ENCODE assay signal across 9 cellular contexts in the genomic region with DNA sequence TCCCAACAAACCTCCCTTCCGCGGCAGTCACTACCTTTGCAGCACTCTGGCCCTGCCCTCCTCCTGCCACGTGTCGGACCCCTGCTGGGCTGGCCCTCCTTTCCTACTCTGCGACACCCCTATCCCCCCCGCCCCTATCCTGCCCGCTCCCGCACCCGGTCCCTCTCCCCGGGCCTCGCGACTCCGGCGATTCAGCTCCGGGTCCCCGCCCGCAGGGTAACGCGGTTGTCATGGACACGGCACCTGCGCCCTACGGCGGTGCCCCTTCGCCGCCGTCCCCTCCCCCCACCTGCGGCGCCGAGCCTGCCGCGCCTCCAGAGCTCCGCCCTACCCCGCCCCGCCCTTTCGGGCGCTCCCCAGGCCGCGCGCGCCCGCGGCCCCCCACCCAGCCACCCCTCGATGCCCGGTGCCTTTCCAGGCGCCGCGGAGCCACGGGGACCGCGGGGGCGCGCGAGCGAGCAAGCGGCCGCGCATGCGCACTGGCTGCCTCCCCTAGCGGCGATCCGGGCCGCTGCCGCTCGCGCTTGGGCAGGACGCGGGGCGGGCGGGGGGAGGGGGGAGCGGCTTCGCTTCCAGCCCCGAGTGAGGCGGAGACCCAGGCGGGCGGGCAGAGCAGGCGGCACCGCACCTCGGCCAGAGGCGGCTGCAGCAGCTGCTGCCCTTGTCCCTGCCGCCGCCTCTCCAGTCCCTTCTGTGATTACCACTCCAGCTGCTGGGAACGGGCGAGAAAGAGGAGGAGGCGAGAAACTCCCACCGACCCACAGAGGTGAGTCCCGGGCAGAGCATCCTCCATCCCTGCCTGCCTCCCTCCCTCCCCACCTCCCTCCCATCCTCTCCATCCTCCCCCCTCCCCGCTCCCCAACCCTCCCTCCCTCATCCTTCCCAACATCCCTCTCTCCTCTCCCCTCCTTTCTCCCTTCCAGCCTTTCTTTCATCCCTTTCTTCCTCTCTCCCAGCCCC. TPM values are rescaled to one million over a fixed set of nuclear protein-coding genes. Genes with fewer than 3 reads are reported as not detected.
DNase-seq lines count a peak whose midpoint lies in the region; ATAC-seq, FAIRE-seq and TF ChIP-seq lines count a peak whose summit lies in the region.
"Had no signal": no experiment of that assay in that cellular context is flagged by ENCODE, and none has a peak within 500 bp of the region (broad histone marks: within the 10 kb centered on the region; RNA-seq: fewer than 3 reads in every experiment).

A gene (plus strand): TSS at position 610 of the 960 bp plus-strand sequence.

- no peaks in the 10 kb centered on the region for H3K4me1 ChIP-seq in A549

- peak within 1 kb of the TSS; percentile 92 for H3K4me3 Mint-ChIP-seq in nephron progenitor cell
- H3K4me3 Mint-ChIP-seq: activated naive CD4-positive, alpha-beta T cell treated with anti-CD3 and anti-CD28 coated beads, Interleukin-2, amount 50 U/mL, for 24 hours had no signal

- no peaks in the 10 kb centered on the region for H3K36me3 Mint-ChIP-seq in nephron progenitor cell (ENCODE audit: low read depth)

- DNase-seq in A549 (ENCODE audit: low read depth in 1 of 2, low spot score in 1 of 2) (peak; percentile 42 to 62), LoVo (ENCODE audit: low spot score) (peak; percentile 59), SW 1271 (lab: John Stamatoyannopoulos, UW) (peak; percentile 37 to 65), fibroblast of pulmonary artery (ENCODE audit: low read depth) (peak; percentile 2), nephron progenitor cell (peak; percentile 91), AML-193 (lab: John Stamatoyannopoulos, UW) (no peak)

- no peaks in the 10 kb centered on the region for H3K9me3 Mint-ChIP-seq in nephron progenitor cell

- CTCF ChIA-PET in A549 (lab: Yijun Ruan, JAX), result interaction anchor here (0.6 to 1.0 kb wide), 2 partner anchors 193 to 351 kb away, joined by 3 read pairs; no protein-coding TSS in a partner anchor

- POLR2A ChIA-PET in A549 (lab: Yijun Ruan, JAX), result interaction anchor here (0.6 kb wide), 1 partner anchor 97 kb away, joined by 4 read pairs; no protein-coding TSS in a partner anchor

- WGBS in A549 (ENCODE audit: missing lambda C conversion rate), result 36% methylated on average over 18 of the region's 87 CpGs

- H3K9me3 ChIP-seq in A549, result no peaks in the 10 kb centered on the region

- peak within 1 kb of the TSS; percentile 48 for H3K4me3 ChIP-seq in A549
- H3K4me3 ChIP-seq in fibroblast of pulmonary artery (replicated peaks; ENCODE audit: low read depth, low read length), result no peak within 1 kb of the TSS

- TF ChIP-seq RAD21 in A549 (conservative IDR thresholded peaks at IDR 0.05 in 1 of 2, IDR thresholded peaks at IDR 0.05 in 1 of 2), result no peak

- peak within 1 kb of the TSS; percentile 65 for H3K4me2 ChIP-seq in A549

- no peak for FAIRE-seq in A549 (lab: Jason Lieb, UNC)

- peak; percentile 90 for ATAC-seq in A549
- peak; percentile 90 for ATAC-seq in GM18505 (IDR thresholded peaks at IDR 0.05; ENCODE audit: unreplicated experiment)
- ATAC-seq in GM21717 (IDR thresholded peaks at IDR 0.05; ENCODE audit: unreplicated experiment), result no peak

- TF ChIP-seq CTCF in A549 (IDR thresholded peaks at IDR 0.05) (peak; percentile 32), fibroblast of pulmonary artery (IDR thresholded peaks at IDR 0.05; ENCODE audit: low read length, missing control alignments) (no peak), nephron progenitor cell (IDR thresholded peaks at IDR 0.05) (peak; percentile 23)

- peak within 1 kb of the TSS; percentile 72 to 85 for H3K27ac ChIP-seq in A549

- peaks cover 28% of the 10 kb centered on the region for H3K27me3 Mint-ChIP-seq in nephron progenitor cell (ENCODE audit: low read depth, poor library complexity)

- H3K27ac Mint-ChIP-seq in nephron progenitor cell, result no peak within 1 kb of the TSS
- H3K27ac Mint-ChIP-seq: activated naive CD4-positive, alpha-beta T cell treated with anti-CD3 and anti-CD28 coated beads, Interleukin-2, amount 50 U/mL, for 24 hours had no signal

- TF ChIP-seq POLR2A in A549 (IDR thresholded peaks at IDR 0.05; ENCODE audit: low read length) (no peak), GM18505 (IDR thresholded peaks at IDR 0.05; ENCODE audit: borderline replicate concordance, extremely low read depth, insufficient read depth, insufficient read length) (no peak)

- no peak for TF ChIP-seq EP300 in A549 (IDR thresholded peaks at IDR 0.05)

- H3K4me1 Mint-ChIP-seq in nephron progenitor cell, result peaks cover 46% of the 10 kb centered on the region
- H3K4me1 Mint-ChIP-seq: activated naive CD4-positive, alpha-beta T cell treated with anti-CD3 and anti-CD28 coated beads, Interleukin-2, amount 50 U/mL, for 24 hours had no signal

TF ChIP-seq in A549, 52 proteins besides CTCF, POLR2A, EP300 and RAD21:
- no peak for TF ChIP-seq HDAC2 (IDR thresholded peaks at IDR 0.05)
- peak; percentile 20; the same call in 1 of the 2 replicates for TF ChIP-seq PHF8 (IDR thresholded peaks at IDR 0.05; ENCODE audit: borderline replicate concordance, low read depth)
- TF ChIP-seq RCOR1 (IDR thresholded peaks at IDR 0.05; ENCODE audit: low read depth, low read length), result no peak
- TF ChIP-seq, protein P1, sequence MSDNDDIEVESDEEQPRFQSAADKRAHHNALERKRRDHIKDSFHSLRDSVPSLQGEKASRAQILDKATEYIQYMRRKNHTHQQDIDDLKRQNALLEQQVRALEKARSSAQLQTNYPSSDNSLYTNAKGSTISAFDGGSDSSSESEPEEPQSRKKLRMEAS (IDR thresholded peaks at IDR 0.05), result peak; percentile 28; the same call in 1 of the 2 replicates
- no peak for TF ChIP-seq CEBPB (IDR thresholded peaks at IDR 0.05)
TF ChIP-seq in A549: peak in this region for 2.

RNA-seq across cellular contexts. Expression of the gene that starts here (rescaled TPM):
- polyA plus RNA-seq in A549 (2011; rRNA removed) (0.50 and 0.58 TPM in 2 replicates), A549 (2017; fragmentation: RNase III; extraction: RNeasy Plus Mini Kit Qiagen cat#74134 plus additional on column Dnase treatment) (0.53 to 0.94 TPM (median 0.72 TPM) in 3 replicates)
- 0.06 and 0.08 TPM in 2 replicates for polyA plus RNA-seq in A549 (2012; cell fraction: cytosol; rRNA removed)
- 0.02 and 0.06 TPM in 2 replicates for polyA plus RNA-seq in A549 (2012; cell fraction: nucleus; rRNA removed)
- 0.37 and 0.39 TPM in 2 replicates for polyA minus RNA-seq in A549 (2011; rRNA and poly(A)+ RNA removed)

Comparison
In these comparisons a context has a peak if more than half of its experiments do, and no peak if none do; other contexts are left out.
1. Peak in DNase-seq, ATAC-seq, H3K4me3 ChIP-seq, H3K27ac ChIP-seq and H3K4me2 ChIP-seq in A549; RNA of the gene not detected or under 1 TPM.
2. DNase-seq: peak in LoVo (single experiment), SW 1271 (2 of 2), fibroblast of pulmonary artery (single experiment) and nephron progenitor cell (single experiment); none in AML-193 (0 of 2).